ENCODE assay signal across 8 cellular contexts in the genomic region with DNA sequence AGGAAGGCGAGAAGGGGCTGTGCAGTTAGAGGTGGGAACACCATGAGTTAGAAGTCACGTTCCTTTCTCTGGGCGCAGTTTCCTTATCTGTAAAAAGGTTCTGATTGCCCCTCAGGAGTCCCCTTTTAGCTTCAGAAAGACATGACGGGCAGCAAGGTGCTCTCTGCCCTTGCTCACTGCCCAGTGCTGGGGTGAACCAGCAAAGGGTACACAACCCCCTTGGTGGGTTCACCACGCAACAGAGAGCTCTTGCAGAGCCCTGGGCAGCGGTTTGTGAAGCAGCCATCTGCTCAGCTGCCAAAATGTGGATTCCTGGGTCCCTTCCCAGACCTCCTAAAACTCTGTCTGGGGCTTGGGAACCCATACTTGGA. TPM values are rescaled to one million over a fixed set of nuclear protein-coding genes. Genes with fewer than 3 reads are reported as not detected.
DNase-seq lines count a peak whose midpoint lies in the region; ATAC-seq, FAIRE-seq and TF ChIP-seq lines count a peak whose summit lies in the region.

No MANE protein-coding gene starts in this region.

- H3K36me3 ChIP-seq in RWPE2 (ENCODE audit: low read depth) (0 out of 2 replicates have a peak, but pooled peaks cover 5% of the 10 kb centered on the region), rectal smooth muscle tissue (ENCODE audit: control insufficient read depth, insufficient read depth, low read length) (no peaks in the 10 kb centered on the region)

- DNase-seq in GM12892 (ENCODE audit: insufficient read length) (no peak), RWPE2 (ENCODE audit: low spot score) (no peak), fibroblast of villous mesenchyme (ENCODE audit: low read depth) (no peak), KG1 (lab: John Stamatoyannopoulos, UW) (no peak), NCI-H526 treated with DMSO at 0.1 percent for 48 hours (lab: John Stamatoyannopoulos, UW) (no peak)
- no peak for DNase-seq in stimulated activated CD4-positive, alpha-beta T cell treated with anti-CD3 and anti-CD28 coated beads, Interleukin-4, amount 100 ng/mL, for 4 hours

- H3K9ac ChIP-seq in rectal smooth muscle tissue (ENCODE audit: low read length), result peak overlapping the region; percentile 19

- H3K27ac ChIP-seq in RWPE2 (ENCODE audit: poor library complexity, severe bottlenecking) (peak overlapping the region; percentile 92), rectal smooth muscle tissue (ENCODE audit: low read depth, low read length) (no peak overlapping the region)

- TF ChIP-seq CTCF in RWPE2 (IDR thresholded peaks at IDR 0.05; ENCODE audit: poor library complexity, severe bottlenecking) (no peak), fibroblast of villous mesenchyme (IDR thresholded peaks at IDR 0.05; ENCODE audit: insufficient read depth, low read depth, low read length) (no peak)

- H3K4me1 ChIP-seq in RWPE2 (ENCODE audit: insufficient read depth, poor library complexity, severe bottlenecking) (peaks cover 48% of the 10 kb centered on the region), rectal smooth muscle tissue (ENCODE audit: control insufficient read depth, insufficient read depth, low read length) (peaks cover 3% of the 10 kb centered on the region)

- H3K4me3 ChIP-seq in RWPE2 (ENCODE audit: severe bottlenecking) (peak overlapping the region; percentile 31), fibroblast of villous mesenchyme (ENCODE audit: low read depth, low read length) (peak overlapping the region; percentile 65), rectal smooth muscle tissue (ENCODE audit: low read length) (peak overlapping the region; percentile 72)

- TF ChIP-seq POLR2A in GM12892 (IDR thresholded peaks at IDR 0.05; ENCODE audit: low read depth, low read length), result no peak

- peak; percentile 17 for FAIRE-seq in GM12892 (lab: Jason Lieb, UNC)

- H3K27me3 ChIP-seq in RWPE2 (ENCODE audit: insufficient read depth, poor library complexity, severe bottlenecking) (no peaks in the 10 kb centered on the region), rectal smooth muscle tissue (ENCODE audit: control insufficient read depth, insufficient read depth, low read length) (no peaks in the 10 kb centered on the region)

- ATAC-seq in RWPE2 (ENCODE audit: low read depth), result no peak
- ATAC-seq in HG03280 (IDR thresholded peaks at IDR 0.05; ENCODE audit: unreplicated experiment), result no peak

- H3K9me3 ChIP-seq in RWPE2 (ENCODE audit: severe bottlenecking), result no peaks in the 10 kb centered on the region

RNA-seq across cellular contexts. Expression of gene GCHFR, which starts 0.9 kb away (rescaled TPM):
- 24.7 TPM for polyA plus RNA-seq in GM12892 (2012; ENCODE audit: missing spikeins)
- 2.6 and 2.9 TPM in 2 replicates for total RNA-seq in fibroblast of villous mesenchyme

RNA-seq across cellular contexts. Expression of gene C15orf62, which starts 5.0 kb away (rescaled TPM):
- polyA plus RNA-seq in GM12892 (2012; ENCODE audit: missing spikeins), result 1.2 TPM
- total RNA-seq in fibroblast of villous mesenchyme, result under 0.01 TPM in 1 of 2 replicates, not detected in the other

RNA-seq across cellular contexts. Expression of gene RMDN3, which starts 9.7 kb away (rescaled TPM):
- 19.9 TPM for polyA plus RNA-seq in GM12892 (2012; ENCODE audit: missing spikeins)
- total RNA-seq in fibroblast of villous mesenchyme, result 17.3 and 17.4 TPM in 2 replicates

RNA-seq across cellular contexts. Expression of gene ZFYVE19, which starts 42.1 kb away (rescaled TPM):
- 21.6 TPM for polyA plus RNA-seq in GM12892 (2012; ENCODE audit: missing spikeins)
- 17.3 and 21.6 TPM in 2 replicates for total RNA-seq in fibroblast of villous mesenchyme

RNA-seq across cellular contexts. Expression of gene DNAJC17, which starts 42.5 kb away (rescaled TPM):
- polyA plus RNA-seq in GM12892 (2012; ENCODE audit: missing spikeins), result 28.2 TPM
- 24.5 and 30.7 TPM in 2 replicates for total RNA-seq in fibroblast of villous mesenchyme
